In genomic region chr7:51123322-51124021, GRCh38 we compare ENCODE assay signal across 9 cellular contexts.
DNase-seq lines count a peak whose midpoint lies in the region; ATAC-seq, FAIRE-seq and TF ChIP-seq lines count a peak whose summit lies in the region.
"Had no signal": no experiment of that assay in that cellular context is flagged by ENCODE, and none has a peak within 500 bp of the region (broad histone marks: within the 10 kb centered on the region; RNA-seq: fewer than 3 reads in every experiment).

No MANE protein-coding gene starts in this region.

- no TSS peak for BruUV-seq in IMR-90 (replicated peaks; lab: Mats Ljungman, UMichigan)

- POLR2A ChIA-PET in IMR-90 (lab: Charles Lee; ENCODE audit: unreplicated experiment): no interaction called here

- H3K79me2 ChIP-seq in keratinocyte (ENCODE audit: control insufficient read depth, insufficient read depth, low read length): no peaks in the 10 kb centered on the region

- no peak overlapping the region for H2BK5ac ChIP-seq in IMR-90 (ENCODE audit: low read depth, low read length, poor library complexity, severe bottlenecking)

- H4K8ac ChIP-seq in IMR-90 (ENCODE audit: low read depth in 2 of 2, low read length in 2 of 2): no peak overlapping the region

- no peak overlapping the region for H2BK120ac ChIP-seq in IMR-90 (ENCODE audit: low read depth, low read length)

- TF ChIP-seq CTCF in IMR-90 (conservative IDR thresholded peaks at IDR 0.05; ENCODE audit: low read depth, low read length) (no peak), keratinocyte (optimal IDR thresholded peaks at IDR 0.05 in 1 of 3, IDR thresholded peaks at IDR 0.05 in 1 of 3, conservative IDR thresholded peaks at IDR 0.05 in 1 of 3; ENCODE audit: extremely low read depth in 1 of 3, insufficient read depth in 2 of 3, low read length in 3 of 3) (no peak)

- H4K5ac ChIP-seq in IMR-90 (ENCODE audit: low read depth, low read length): no peak overlapping the region

- no peak overlapping the region for H4K91ac ChIP-seq in IMR-90 (ENCODE audit: insufficient read depth, low read depth, low read length)

- peak overlapping the region; percentile 75 for H3K27ac Mint-ChIP-seq in activated naive CD4-positive, alpha-beta T cell treated with anti-CD3 and anti-CD28 coated beads, Interleukin-2, amount 50 U/mL, for 24 hours

- no peak for TF ChIP-seq RAD21 in IMR-90 (IDR thresholded peaks at IDR 0.05; ENCODE audit: low read length)

- H3K4me2 ChIP-seq in IMR-90 (ENCODE audit: low read depth, low read length) (no peak overlapping the region), keratinocyte (ENCODE audit: control insufficient read depth, extremely low read depth, insufficient read depth, low read depth, low read length) (peak overlapping the region; percentile 64)

- peaks cover 22% of the 10 kb centered on the region for H3K4me1 Mint-ChIP-seq in activated naive CD4-positive, alpha-beta T cell treated with anti-CD3 and anti-CD28 coated beads, Interleukin-2, amount 50 U/mL, for 24 hours

- H2AK5ac ChIP-seq in IMR-90 (ENCODE audit: low read depth, low read length): no peak overlapping the region

- no peaks in the 10 kb centered on the region for H3K27me3 Mint-ChIP-seq in activated naive CD4-positive, alpha-beta T cell treated with anti-CD3 and anti-CD28 coated beads, Interleukin-2, amount 50 U/mL, for 24 hours

- H3K9me3 ChIP-seq in IMR-90 (ENCODE audit: control insufficient read depth, insufficient read depth, low read length) (no peaks in the 10 kb centered on the region), keratinocyte (ENCODE audit: control insufficient read depth, low read depth, low read length) (no peaks in the 10 kb centered on the region)
- H3K9me3 ChIP-seq: body of pancreas had no signal

- H3K9ac ChIP-seq in IMR-90 (ENCODE audit: low read depth, low read length): no peak overlapping the region
- no peak overlapping the region for H3K9ac ChIP-seq in keratinocyte (ENCODE audit: control insufficient read depth, extremely low read depth, insufficient read depth, low read length)

- no peak overlapping the region for H2AK9ac ChIP-seq in IMR-90 (replicated peaks; ENCODE audit: low read depth, low read length, poor library complexity)

- no peaks in the 10 kb centered on the region for H3K9me3 Mint-ChIP-seq in activated naive CD4-positive, alpha-beta T cell treated with anti-CD3 and anti-CD28 coated beads, Interleukin-2, amount 50 U/mL, for 24 hours

- FAIRE-seq in keratinocyte (lab: Jason Lieb, UNC): peak; percentile 97

- 0% methylated on average over 1 of the region's 3 CpGs; no CpG with 5 or more reads in 1 of the 2 experiments for WGBS in IMR-90 (ENCODE audit: extremely low coverage in 2 of 2, insufficient read length in 1 of 2), 2 experiments

- in situ Hi-C loops in IMR-90 (cut with MboI; ENCODE audit: low sequenced_read_pairs): no loop called here

- H3K79me1 ChIP-seq in IMR-90 (ENCODE audit: low read depth in 1 of 2, low read length in 2 of 2): no peaks in the 10 kb centered on the region

- no peak overlapping the region for H3K56ac ChIP-seq in IMR-90 (ENCODE audit: extremely low read depth, insufficient read depth, low read length)

- H2AFZ ChIP-seq in IMR-90 (replicated peaks; ENCODE audit: low read length, poor library complexity) (no peak overlapping the region), keratinocyte (ENCODE audit: control insufficient read depth, low read length) (no peak overlapping the region)

- H3K27ac ChIP-seq in IMR-90 (ENCODE audit: insufficient read depth, low read length) (no peak overlapping the region), keratinocyte (ENCODE audit: control insufficient read depth, insufficient read depth, low read length) (peak overlapping the region; percentile 34)
- H3K27ac ChIP-seq: body of pancreas had no signal

- H2BK20ac ChIP-seq in IMR-90 (ENCODE audit: low read depth, low read length): no peak overlapping the region

- no peak overlapping the region for H3K18ac ChIP-seq in IMR-90 (ENCODE audit: low read depth, low read length)

- no peaks in the 10 kb centered on the region for H3K27me3 ChIP-seq in IMR-90 (ENCODE audit: control insufficient read depth, insufficient read depth, low read length)
- no peaks in the 10 kb centered on the region for H3K27me3 ChIP-seq in keratinocyte (ENCODE audit: control insufficient read depth, extremely low read depth, insufficient read depth, low read length)
- H3K27me3 ChIP-seq: body of pancreas had no signal

- ATAC-seq in IMR-90 (ENCODE audit: low read depth): peak; percentile 93
- ATAC-seq: body of pancreas had no signal

- intact Hi-C loops in IMR-90 (cut with micrococcal nuclease): no loop called here

- H3K4me1 ChIP-seq in IMR-90 (ENCODE audit: control insufficient read depth, insufficient read depth, low read length) (no peaks in the 10 kb centered on the region), keratinocyte (ENCODE audit: control insufficient read depth, extremely low read depth, insufficient read depth, low read length) (peaks cover 12% of the 10 kb centered on the region)

- H2BK15ac ChIP-seq in IMR-90 (ENCODE audit: low read depth, low read length): no peak overlapping the region

- no peaks in the 10 kb centered on the region for H3K36me3 ChIP-seq in IMR-90 (ENCODE audit: control insufficient read depth, insufficient read depth, low read length)
- no peaks in the 10 kb centered on the region for H3K36me3 ChIP-seq in keratinocyte (ENCODE audit: control insufficient read depth in 2 of 2, extremely low read depth in 1 of 2, insufficient read depth in 2 of 2, low read length in 2 of 2)

- no peak overlapping the region for H3K14ac ChIP-seq in IMR-90 (replicated peaks; ENCODE audit: low read depth, low read length)

- H3K36me3 Mint-ChIP-seq in activated naive CD4-positive, alpha-beta T cell treated with anti-CD3 and anti-CD28 coated beads, Interleukin-2, amount 50 U/mL, for 24 hours: no peaks in the 10 kb centered on the region

- CTCF ChIA-PET in IMR-90 (lab: Yijun Ruan, JAX): no interaction called here

- H4K20me1 ChIP-seq in IMR-90 (ENCODE audit: insufficient read depth, low read length): no peaks in the 10 kb centered on the region
- no peaks in the 10 kb centered on the region for H4K20me1 ChIP-seq in keratinocyte (ENCODE audit: control insufficient read depth, extremely low read depth, insufficient read depth, low read length)

- TF ChIP-seq POLR2A in IMR-90 (IDR thresholded peaks at IDR 0.05; ENCODE audit: low read depth, low read length): no peak

- H3K23ac ChIP-seq in IMR-90 (ENCODE audit: low read depth, low read length): no peak overlapping the region

- dilution Hi-C loops in IMR-90 (cut with HindIII; ENCODE audit: low sequenced_read_pairs, unreplicated experiment): no loop called here
- dilution Hi-C loops in keratinocyte (cut with MboI; ENCODE audit: extremely low pct_ligation_motif_present, low sequenced_read_pairs): no loop called here

- no peak overlapping the region for H3K4me3 Mint-ChIP-seq in activated naive CD4-positive, alpha-beta T cell treated with anti-CD3 and anti-CD28 coated beads, Interleukin-2, amount 50 U/mL, for 24 hours

- DNase-seq in AG08395 (ENCODE audit: low spot score) (peak; percentile 97), IMR-90 (peak; percentile 79), keratinocyte (ENCODE audit: low read depth, low spot score) (peak; percentile 94), NCI-H2029 treated with DMSO at 0.1 percent for 48 hours (lab: John Stamatoyannopoulos, UW) (no peak), SKM-1 treated with dmso at 0.1 percent for 144 hours (lab: John Stamatoyannopoulos, UW; ENCODE audit: unreplicated experiment) (no peak)
- peak; percentile 43 to 85 for DNase-seq in stimulated activated CD8-positive, alpha-beta memory T cell treated with anti-CD3 and anti-CD28 coated beads, Interleukin-7, amount 100 ng/mL, for 48 hours (ENCODE audit: extremely low read depth in 1 of 2, low read depth in 1 of 2)
- DNase-seq in effector CD8-positive, alpha-beta T cell (lab: John Stamatoyannopoulos, UW): no peak

- no peak overlapping the region for H3K4me3 ChIP-seq in IMR-90 (ENCODE audit: insufficient read depth, low read depth, low read length)
- no peak overlapping the region for H3K4me3 ChIP-seq in keratinocyte (ENCODE audit: control insufficient read depth in 2 of 3, extremely low read depth in 1 of 3, insufficient read depth in 2 of 3, low read depth in 1 of 3, low read length in 3 of 3)
- H3K4me3 ChIP-seq: body of pancreas had no signal

- no peak overlapping the region for H3K4ac ChIP-seq in IMR-90 (ENCODE audit: low read depth, low read length)

- H3K9me1 ChIP-seq in IMR-90 (ENCODE audit: insufficient read depth, low read length): no peaks in the 10 kb centered on the region
- no peaks in the 10 kb centered on the region for H3K9me1 ChIP-seq in keratinocyte (ENCODE audit: control insufficient read depth, extremely low read depth, insufficient read depth, low read length)

TF ChIP-seq in IMR-90, 13 proteins besides CTCF, POLR2A, EP300 and RAD21:
- TF ChIP-seq FOS (IDR thresholded peaks at IDR 0.05; ENCODE audit: low read depth, low read length) (peak; percentile 41; the same call in 1 of the 2 replicates), RFX5 (IDR thresholded peaks at IDR 0.05; ENCODE audit: low read depth, low read length) (no peak), MAZ (IDR thresholded peaks at IDR 0.05; ENCODE audit: borderline replicate concordance, low read depth, low read length) (0 out of 2 replicates have a peak, but pooled peaks have one; percentile 8), CEBPB (IDR thresholded peaks at IDR 0.05; ENCODE audit: low read depth, low read length) (peak; percentile 95)
- TF ChIP-seq, protein P1, sequence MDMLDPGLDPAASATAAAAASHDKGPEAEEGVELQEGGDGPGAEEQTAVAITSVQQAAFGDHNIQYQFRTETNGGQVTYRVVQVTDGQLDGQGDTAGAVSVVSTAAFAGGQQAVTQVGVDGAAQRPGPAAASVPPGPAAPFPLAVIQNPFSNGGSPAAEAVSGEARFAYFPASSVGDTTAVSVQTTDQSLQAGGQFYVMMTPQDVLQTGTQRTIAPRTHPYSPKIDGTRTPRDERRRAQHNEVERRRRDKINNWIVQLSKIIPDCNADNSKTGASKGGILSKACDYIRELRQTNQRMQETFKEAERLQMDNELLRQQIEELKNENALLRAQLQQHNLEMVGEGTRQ (IDR thresholded peaks at IDR 0.05; ENCODE audit: low read depth, low read length): peak; percentile 79
TF ChIP-seq in IMR-90: peak in this region for 4.

Comparison
In these comparisons a context has a peak if more than half of its experiments do, and no peak if none do; other contexts are left out.
1. DNase-seq: peak in AG08395 (single experiment), IMR-90 (single experiment), keratinocyte (single experiment) and stimulated activated CD8-positive, alpha-beta memory T cell treated with anti-CD3 and anti-CD28 coated beads, Interleukin-7, amount 100 ng/mL, for 48 hours (2 of 2); none in effector CD8-positive, alpha-beta T cell (single experiment), NCI-H2029 treated with DMSO at 0.1 percent for 48 hours (single experiment) and SKM-1 treated with dmso at 0.1 percent for 144 hours (single experiment).